ENCODE assay signal across 27 cellular contexts in genomic region chr3:165603196-165603595, GRCh38.
"Had no signal": no experiment of that assay in that cellular context is flagged by ENCODE, and none has a peak within 500 bp of the region (broad histone marks: within the 10 kb centered on the region; RNA-seq: fewer than 3 reads in every experiment).

No MANE protein-coding gene starts in this region.

- DNase-seq: activated effector memory CD4-positive, alpha-beta T cell treated with anti-CD3 and anti-CD28 coated beads, Interleukin-2, amount 50 U/mL, for 16 hours; activated effector memory CD4-positive, alpha-beta T cell treated with Interleukin-2 at 50 U/mL for 16 hours; activated gamma-delta T cell; activated gamma-delta T cell treated with Interleukin-2 at 50 U/mL for 16 hours; activated naive CD4-positive, alpha-beta T cell; activated naive CD4-positive, alpha-beta T cell treated with anti-CD3 and anti-CD28 coated beads for 36 hours; activated naive CD4-positive, alpha-beta T cell treated with anti-CD3 and anti-CD28 coated beads, Interleukin-2, amount 10 ng/mL, durations not matched to agents 7 days and 5 days; activated naive CD4-positive, alpha-beta T cell treated with anti-CD3 and anti-CD28 coated beads, Interleukin-2, amount 50 U/mL, for 16 hours; activated naive CD4-positive, alpha-beta T cell treated with Interleukin-2 at 50 U/mL for 16 hours; activated naive CD8-positive, alpha-beta T cell treated with anti-CD3 and anti-CD28 coated beads for 36 hours; activated naive CD8-positive, alpha-beta T cell treated with anti-CD3 and anti-CD28 coated beads, Interleukin-2, amount 10 ng/mL, durations not matched to agents 7 days and 5 days; activated naive CD8-positive, alpha-beta T cell treated with anti-CD3 and anti-CD28 coated beads, Interleukin-2, amount 50 U/mL, for 24 hours; activated T-cell treated with anti-CD3 and anti-CD28 coated beads, Interleukin-2, amount 50 U/mL, for 1 hour; activated T-cell treated with anti-CD3 and anti-CD28 coated beads, Interleukin-2, amount 50 U/mL, for 24 hours; activated T-cell treated with anti-CD3 and anti-CD28 coated beads, Interleukin-2, amount 50 U/mL, for 4 hours; activated T-cell treated with anti-CD3 and anti-CD28 coated beads, Interleukin-2, amount 50 U/mL, for 48 hours; activated T-cell treated with anti-CD3 and anti-CD28 coated beads, Interleukin-2, amount 50 U/mL, for 72 hours; adrenal gland; amniotic stem cell; amygdala; anterior cingulate cortex; aorta; body of pancreas; brain microvascular endothelial cell; caudate nucleus; central memory CD4-positive, alpha-beta T cell; cerebellar nuclear complex had no signal
